Comparison of ENCODE assay signal across 8 cellular contexts in the genomic region with DNA sequence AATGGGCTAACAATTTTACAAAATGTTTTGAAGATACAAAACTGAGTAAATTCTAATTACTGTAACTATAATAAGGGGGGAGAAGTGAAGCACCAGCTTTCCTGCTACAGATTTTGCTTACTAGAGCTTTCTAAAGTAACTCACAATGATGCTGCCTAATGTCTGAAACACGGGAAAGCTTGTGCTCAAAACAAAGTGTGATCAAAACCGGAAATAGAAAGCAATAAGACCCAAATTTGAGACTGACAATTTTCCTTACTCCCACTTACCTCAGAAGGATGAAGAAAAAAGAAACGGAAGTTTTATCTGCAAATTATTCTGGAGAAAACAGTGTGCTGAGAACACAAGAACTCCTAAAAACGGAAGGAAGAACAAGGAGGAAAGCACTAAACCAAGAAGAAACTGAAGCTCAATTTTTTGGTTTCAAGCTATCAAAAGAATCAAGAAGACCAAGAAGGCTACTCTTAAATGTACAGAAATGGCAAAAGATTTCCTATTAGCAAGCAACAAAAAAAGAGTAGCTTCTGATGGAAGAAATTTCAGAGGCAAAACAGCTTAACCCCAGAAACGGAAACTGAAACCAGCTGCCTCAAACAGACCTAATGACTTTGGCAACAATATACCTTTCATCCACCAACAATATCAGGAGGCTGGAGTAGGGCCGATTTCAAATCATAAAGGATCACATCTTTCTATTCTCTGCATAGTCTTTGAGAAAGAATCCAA. TPM values are rescaled to one million over a fixed set of nuclear protein-coding genes. Genes with fewer than 3 reads are reported as not detected.
DNase-seq lines count a peak whose midpoint lies in the region; ATAC-seq and TF ChIP-seq lines count a peak whose summit lies in the region.

No MANE protein-coding gene starts in this region.

- H3K36me3 ChIP-seq in SU-DHL-6 (ENCODE audit: low read length) (no peaks in the 10 kb centered on the region), fibroblast of lung (ENCODE audit: control insufficient read depth, insufficient read depth, low read length) (no peaks in the 10 kb centered on the region)

- H3K9me3 ChIP-seq in SU-DHL-6 (ENCODE audit: insufficient read depth, low read length) (no peaks in the 10 kb centered on the region), fibroblast of lung (ENCODE audit: control insufficient read depth, insufficient read depth, low read depth, low read length) (no peaks in the 10 kb centered on the region)

- no peaks in the 10 kb centered on the region for H3K27me3 Mint-ChIP-seq in progenitor cell of endocrine pancreas

- H3K27ac ChIP-seq in SU-DHL-6 (ENCODE audit: low read depth, low read length): peak overlapping the region; percentile 35
- peak overlapping the region; percentile 28 for H3K27ac ChIP-seq in fibroblast of lung (ENCODE audit: insufficient read depth, low read length)

- peak; percentile 60 for ATAC-seq in HG02852 (IDR thresholded peaks at IDR 0.05; ENCODE audit: unreplicated experiment)
- ATAC-seq in HG02623 (IDR thresholded peaks at IDR 0.05; ENCODE audit: unreplicated experiment): no peak

- H3K4me1 Mint-ChIP-seq in progenitor cell of endocrine pancreas (ENCODE audit: low read depth): peaks cover 27% of the 10 kb centered on the region

- H3K4me2 ChIP-seq in SU-DHL-6 (ENCODE audit: low read depth, low read length, poor library complexity, severe bottlenecking) (peak overlapping the region; percentile 57), fibroblast of lung (ENCODE audit: extremely low read depth, insufficient read depth, low read length) (peak overlapping the region; percentile 49)

- no peak overlapping the region for H3K4me3 Mint-ChIP-seq in progenitor cell of endocrine pancreas (ENCODE audit: low read depth)

- H3K4me3 ChIP-seq in SU-DHL-6 (ENCODE audit: insufficient read depth, low read length, poor library complexity, severe bottlenecking) (peak overlapping the region; percentile 6), fibroblast of lung (replicated peaks in 1 of 4; ENCODE audit: control extremely low read depth in 1 of 4, insufficient read depth in 1 of 4, low read depth in 3 of 4, low read length in 4 of 4) (peak overlapping the region; percentile 2 to 66 (median 34))

- no peak for TF ChIP-seq CTCF in SU-DHL-6 (IDR thresholded peaks at IDR 0.05; ENCODE audit: insufficient read depth, low read length, poor library complexity, severe bottlenecking)
- no peak for TF ChIP-seq CTCF in fibroblast of lung (conservative IDR thresholded peaks at IDR 0.05 in 1 of 2, IDR thresholded peaks at IDR 0.05 in 1 of 2; ENCODE audit: low read depth in 1 of 2, low read length in 2 of 2)
- no peak for TF ChIP-seq CTCF in progenitor cell of endocrine pancreas (IDR thresholded peaks at IDR 0.05; ENCODE audit: unreplicated experiment)

- H3K9me2 ChIP-seq in SU-DHL-6 (replicated peaks; ENCODE audit: insufficient read depth, low read length): no peaks in the 10 kb centered on the region

- H3K9me3 Mint-ChIP-seq in progenitor cell of endocrine pancreas (ENCODE audit: low read depth): no peaks in the 10 kb centered on the region

- peak; percentile 39 for DNase-seq in SIG-M5 treated with dmso at 0.1 percent for 504 hours (lab: John Stamatoyannopoulos, UW; ENCODE audit: unreplicated experiment)
- DNase-seq in SIG-M5 (lab: John Stamatoyannopoulos, UW): no peak
- peak; percentile 38 to 59 for DNase-seq in fibroblast of lung (ENCODE audit: low read depth in 2 of 2)
- no peak for DNase-seq in progenitor cell of endocrine pancreas (ENCODE audit: low spot score, unreplicated experiment)
- no peak for DNase-seq in GM19238 (ENCODE audit: insufficient read length, low spot score)

- no peaks in the 10 kb centered on the region for H3K27me3 ChIP-seq in SU-DHL-6 (ENCODE audit: low read length)
- H3K27me3 ChIP-seq in fibroblast of lung (ENCODE audit: control insufficient read depth, insufficient read depth, low read length): no peaks in the 10 kb centered on the region

- H3K9ac ChIP-seq in SU-DHL-6 (ENCODE audit: low read length) (peak overlapping the region; percentile 26; the same call in 1 of the 2 replicates), fibroblast of lung (ENCODE audit: insufficient read depth, low read length) (no peak overlapping the region)

- H3F3A ChIP-seq in SU-DHL-6 (ENCODE audit: insufficient read depth): 0 out of 2 replicates have a peak, but pooled peaks cover 13% of the 10 kb centered on the region

- H2AFZ ChIP-seq in SU-DHL-6 (ENCODE audit: low read depth, low read length, severe bottlenecking) (no peak overlapping the region), fibroblast of lung (ENCODE audit: low read length) (no peak overlapping the region)

- peaks cover 1% of the 10 kb centered on the region for H3K36me3 Mint-ChIP-seq in progenitor cell of endocrine pancreas (ENCODE audit: insufficient read depth)

- H3K4me1 ChIP-seq in fibroblast of lung (ENCODE audit: control insufficient read depth, extremely low read depth, insufficient read depth, low read length): peaks cover 5% of the 10 kb centered on the region

- H3K27ac Mint-ChIP-seq in progenitor cell of endocrine pancreas: peak overlapping the region; percentile 64

- peaks cover 60% of the 10 kb centered on the region for H3K79me2 ChIP-seq in SU-DHL-6 (ENCODE audit: insufficient read depth, low read length)
- H3K79me2 ChIP-seq in fibroblast of lung (ENCODE audit: control insufficient read depth, insufficient read depth, low read length): peaks cover 32% of the 10 kb centered on the region

- H4K20me1 ChIP-seq in SU-DHL-6 (ENCODE audit: low read depth, low read length): peaks cover 9% of the 10 kb centered on the region
- H4K20me1 ChIP-seq in fibroblast of lung (ENCODE audit: control insufficient read depth, extremely low read depth, insufficient read depth, low read length): no peaks in the 10 kb centered on the region

RNA-seq across cellular contexts. Expression of a gene that starts 33.4 kb away (rescaled TPM):
- 16.4 and 23.3 TPM in 2 replicates for total RNA-seq in fibroblast of lung
- polyA plus RNA-seq in fibroblast of lung: 8.3 and 13.9 TPM in 2 replicates
- 10.7 and 13.3 TPM in 2 replicates for polyA plus RNA-seq in fibroblast of lung (2012)
- 36.7 and 44.4 TPM in 2 replicates for polyA minus RNA-seq in fibroblast of lung (ENCODE audit: low replicate concordance)
- total RNA-seq in progenitor cell of endocrine pancreas: 44.0 and 45.3 TPM in 2 replicates

RNA-seq across cellular contexts. Expression of a gene that starts 56.6 kb away (rescaled TPM):
- total RNA-seq in fibroblast of lung (6.4 and 7.6 TPM in 2 replicates), progenitor cell of endocrine pancreas (7.9 and 9.0 TPM in 2 replicates)
- polyA plus RNA-seq in fibroblast of lung: 4.9 TPM in 2 replicates
- 3.3 and 4.0 TPM in 2 replicates for polyA plus RNA-seq in fibroblast of lung (2012)
- 2.6 and 4.1 TPM in 2 replicates for polyA minus RNA-seq in fibroblast of lung (ENCODE audit: low replicate concordance)

RNA-seq across cellular contexts. Expression of a gene that starts 56.9 kb away (rescaled TPM):
- 50.3 and 67.4 TPM in 2 replicates for total RNA-seq in fibroblast of lung
- 42.0 and 44.9 TPM in 2 replicates for polyA plus RNA-seq in fibroblast of lung
- polyA plus RNA-seq in fibroblast of lung (2012): 41.4 and 43.9 TPM in 2 replicates
- 219 and 268 TPM in 2 replicates for polyA minus RNA-seq in fibroblast of lung (ENCODE audit: low replicate concordance)
- total RNA-seq in progenitor cell of endocrine pancreas: 65.6 and 69.8 TPM in 2 replicates

Comparison
In these comparisons a context has a peak if more than half of its experiments do, and no peak if none do; other contexts are left out.
1. DNase-seq: peak in SIG-M5 treated with dmso at 0.1 percent for 504 hours (single experiment) and fibroblast of lung (2 of 2); none in SIG-M5 (single experiment), progenitor cell of endocrine pancreas (single experiment) and GM19238 (single experiment).